ENCODE assay signal across 8 cellular contexts in genomic region chr11:96293583-96293982, GRCh38. TPM values are rescaled to one million over a fixed set of nuclear protein-coding genes. Genes with fewer than 3 reads are reported as not detected.
DNase-seq lines count a peak whose midpoint lies in the region; ATAC-seq and TF ChIP-seq lines count a peak whose summit lies in the region.

No MANE protein-coding gene starts in this region.

- peak overlapping the region; percentile 51 for H2AFZ ChIP-seq in parathyroid adenoma

- H3K9ac ChIP-seq in adipocyte (ENCODE audit: low read length) (peak overlapping the region; percentile 47), parathyroid adenoma (no peak overlapping the region)

- no peaks in the 10 kb centered on the region for H3K36me3 ChIP-seq in adipocyte (ENCODE audit: control insufficient read depth, insufficient read depth, low read length, severe bottlenecking)
- H3K36me3 ChIP-seq in parathyroid adenoma (ENCODE audit: control insufficient read depth, insufficient read depth, low read length): no peaks in the 10 kb centered on the region

- H3K9me3 ChIP-seq in adipocyte (ENCODE audit: control insufficient read depth, low read length) (no peaks in the 10 kb centered on the region), parathyroid adenoma (ENCODE audit: control insufficient read depth, low read length) (no peaks in the 10 kb centered on the region)

- H3K4me1 Mint-ChIP-seq in activated CD8-positive, alpha-beta memory T cell treated with anti-CD3 and anti-CD28 coated beads, Interleukin-2, amount 10 ng/mL, durations not matched to agents 7 days and 5 days: peaks cover 55% of the 10 kb centered on the region

- H3K4me3 Mint-ChIP-seq in activated CD8-positive, alpha-beta memory T cell treated with anti-CD3 and anti-CD28 coated beads, Interleukin-2, amount 10 ng/mL, durations not matched to agents 7 days and 5 days: peak overlapping the region; percentile 21

- TF ChIP-seq CTCF in parathyroid adenoma (IDR thresholded peaks at IDR 0.05): no peak

- peaks cover 20% of the 10 kb centered on the region for H3K36me3 Mint-ChIP-seq in activated CD8-positive, alpha-beta memory T cell treated with anti-CD3 and anti-CD28 coated beads, Interleukin-2, amount 10 ng/mL, durations not matched to agents 7 days and 5 days

- peak overlapping the region; percentile 21 for H3K27ac Mint-ChIP-seq in activated CD8-positive, alpha-beta memory T cell treated with anti-CD3 and anti-CD28 coated beads, Interleukin-2, amount 10 ng/mL, durations not matched to agents 7 days and 5 days

- H3K4me3 ChIP-seq in adipocyte (ENCODE audit: low read length) (peak overlapping the region; percentile 71), parathyroid adenoma (ENCODE audit: low read depth, low read length) (no peak overlapping the region)

- peaks cover 18% of the 10 kb centered on the region for H3K4me1 ChIP-seq in adipocyte (ENCODE audit: control insufficient read depth, insufficient read depth, low read length)
- peaks cover 15% of the 10 kb centered on the region for H3K4me1 ChIP-seq in parathyroid adenoma

- CTCF ChIA-PET in activated CD8-positive, alpha-beta memory T cell treated with anti-CD3 and anti-CD28 coated beads, Interleukin-2, amount 10 ng/mL, durations not matched to agents 7 days and 5 days (lab: Charles Lee): interaction anchor here (1.1 to 1.9 kb wide), 2 partner anchors 24 to 46 kb away, joined by 3 to 8 read pairs; no protein-coding TSS in a partner anchor

- H3K27me3 ChIP-seq in adipocyte (replicated peaks; ENCODE audit: control insufficient read depth, insufficient read depth, low read length): no peaks in the 10 kb centered on the region
- H3K27me3 ChIP-seq in parathyroid adenoma (ENCODE audit: control insufficient read depth, insufficient read depth, low read length): no peaks in the 10 kb centered on the region

- in situ Hi-C loops in ACHN (cut with HindIII; ENCODE audit: low pct_ligation_motif_present, low pct_unique_long_range_greater_than_20kb, low sequenced_read_pairs): no loop called here

- H3K27me3 Mint-ChIP-seq in activated CD8-positive, alpha-beta memory T cell treated with anti-CD3 and anti-CD28 coated beads, Interleukin-2, amount 10 ng/mL, durations not matched to agents 7 days and 5 days: no peaks in the 10 kb centered on the region

- peak; percentile 91 for ATAC-seq in activated CD8-positive, alpha-beta memory T cell treated with anti-CD3 and anti-CD28 coated beads, Interleukin-2, amount 10 ng/mL, durations not matched to agents 7 days and 5 days
- peak; percentile 70 for ATAC-seq in HG03025 (IDR thresholded peaks at IDR 0.05; ENCODE audit: low FRiP score, unreplicated experiment)

- no peak overlapping the region for H3K4me2 ChIP-seq in parathyroid adenoma (ENCODE audit: low read length)

- H3K79me2 ChIP-seq in parathyroid adenoma: peaks cover 6% of the 10 kb centered on the region

- no peaks in the 10 kb centered on the region for H3K9me3 Mint-ChIP-seq in activated CD8-positive, alpha-beta memory T cell treated with anti-CD3 and anti-CD28 coated beads, Interleukin-2, amount 10 ng/mL, durations not matched to agents 7 days and 5 days (ENCODE audit: low read depth)

- DNase-seq in activated CD8-positive, alpha-beta memory T cell treated with anti-CD3 and anti-CD28 coated beads, Interleukin-2, amount 10 ng/mL, durations not matched to agents 7 days and 5 days: no peak
- no peak for DNase-seq in activated CD8-positive, alpha-beta memory T cell treated with anti-CD3 and anti-CD28 coated beads, Interleukin-2, amount 50 U/mL, for 48 hours
- DNase-seq in adipocyte (ENCODE audit: low read depth): peak; percentile 42
- DNase-seq in HUDEP-2 (lab: John Stamatoyannopoulos, UW; ENCODE audit: unreplicated experiment in 76 of 76): no peak
- DNase-seq in dedifferentiated amniotic fluid mesenchymal stem cell (ENCODE audit: extremely low spot score): no peak
- DNase-seq in ACHN: no peak

- peak overlapping the region; percentile 66 for H3K27ac ChIP-seq in parathyroid adenoma

RNA-seq across cellular contexts. Expression of gene MAML2, which starts 49.4 kb away (rescaled TPM):
- total RNA-seq in activated CD8-positive, alpha-beta memory T cell treated with anti-CD3 and anti-CD28 coated beads, Interleukin-2, amount 10 ng/mL, durations not matched to agents 7 days and 5 days: 10 to 100 TPM; 12.7 to 14.5 TPM
